ENCODE assay signal across 14 cellular contexts in genomic region chr9:132584616-132585560, GRCh38. TPM values are rescaled to one million over a fixed set of nuclear protein-coding genes. Genes with fewer than 3 reads are reported as not detected.
DNase-seq lines count a peak whose midpoint lies in the region; TF ChIP-seq lines count a peak whose summit lies in the region.
"Had no signal": no experiment of that assay in that cellular context is flagged by ENCODE, and none has a peak within 500 bp of the region (broad histone marks: within the 10 kb centered on the region; RNA-seq: fewer than 3 reads in every experiment).

No MANE protein-coding gene starts in this region.

- WGBS in H9 (ENCODE audit: extremely low coverage, insufficient read length, low lambda C conversion rate) = no CpG with 5 or more reads among the region's 29 CpGs

- H3K79me1 ChIP-seq in H9 (ENCODE audit: insufficient read depth, low read depth, low read length, poor library complexity, severe bottlenecking) = no peaks in the 10 kb centered on the region

- H2AK5ac ChIP-seq in H9 (ENCODE audit: insufficient read length, low read length) = no peak overlapping the region

- peaks cover 3% of the 10 kb centered on the region for H4K20me1 ChIP-seq in H9 (ENCODE audit: control insufficient read depth, insufficient read depth, insufficient read length)

- H3K4me1 ChIP-seq in H9 (ENCODE audit: insufficient read depth, low read length) = peaks cover 2% of the 10 kb centered on the region; the same call in 1 of the 2 replicates
- H3K4me1 ChIP-seq in iPS-18a (ENCODE audit: control insufficient read depth, low read depth, low read length) = peaks cover 38% of the 10 kb centered on the region

- H3K27me3 ChIP-seq in H9 (ENCODE audit: insufficient read depth, low read length) = peaks cover 94% of the 10 kb centered on the region
- peaks cover 100% of the 10 kb centered on the region for H3K27me3 ChIP-seq in iPS-18a (ENCODE audit: control insufficient read depth, insufficient read depth, low read length)

- H2BK12ac ChIP-seq in H9 (ENCODE audit: insufficient read length, low read depth, low read length) = no peak overlapping the region

- H3K4me3 Mint-ChIP-seq in H9 = peak overlapping the region in 1 of 2 experiments; percentile 51; a peak in 2 of 5 replicates
- H3K4me3 Mint-ChIP-seq in endothelial cell (ENCODE audit: unreplicated experiment) = no peak overlapping the region
- H3K4me3 Mint-ChIP-seq: activated T-cell treated with anti-CD3 and anti-CD28 coated beads, Interleukin-2, amount 50 U/mL, for 4 hours had no signal

- no peak overlapping the region for H3K18ac ChIP-seq in H9 (ENCODE audit: insufficient read length, low read depth, low read length)

- TF ChIP-seq CTCF in H9 (conservative IDR thresholded peaks at IDR 0.05) (no peak), endothelial cell (IDR thresholded peaks at IDR 0.05; ENCODE audit: unreplicated experiment) (no peak)

- no peak overlapping the region for H4K91ac ChIP-seq in H9 (ENCODE audit: insufficient read length, low read depth, low read length)

- peak overlapping the region; percentile 1 for H3K4me2 ChIP-seq in H9 (ENCODE audit: insufficient read depth, insufficient read length, low read length)

- H4K5ac ChIP-seq in H9 (ENCODE audit: insufficient read length, low read depth, low read length) = no peak overlapping the region

- H3K9me3 ChIP-seq in H9 (ENCODE audit: control insufficient read depth, low read depth, low read length) (no peaks in the 10 kb centered on the region), iPS-18a (ENCODE audit: control insufficient read depth, low read depth, low read length) (no peaks in the 10 kb centered on the region)
- H3K9me3 ChIP-seq: suprapubic skin had no signal

- H3K9ac ChIP-seq in H9 (ENCODE audit: extremely low read depth, insufficient read length, low read length) (no peak overlapping the region), iPS-18a (ENCODE audit: low read length) (no peak overlapping the region)

- H4K8ac ChIP-seq in H9 (replicated peaks; ENCODE audit: insufficient read length, low read depth, low read length) = no peak overlapping the region

- no peak overlapping the region for H3K27ac Mint-ChIP-seq in H9
- no peak overlapping the region for H3K27ac Mint-ChIP-seq in endothelial cell (ENCODE audit: unreplicated experiment)
- H3K27ac Mint-ChIP-seq: immature natural killer cell had no signal

- H3K36me3 ChIP-seq in iPS-18a (ENCODE audit: control insufficient read depth, low read depth, low read length) = no peaks in the 10 kb centered on the region
- H3K36me3 ChIP-seq: suprapubic skin had no signal

- H3K4me1 Mint-ChIP-seq in H9 (peaks cover 30 to 58% of the 10 kb centered on the region in 2 experiments), endothelial cell (ENCODE audit: unreplicated experiment) (peaks cover 50% of the 10 kb centered on the region)

- H3K56ac ChIP-seq in H9 (ENCODE audit: insufficient read length, low read depth, low read length) = no peak overlapping the region

- H3K27ac ChIP-seq in H9 (ENCODE audit: insufficient read length, low read depth, low read length) (no peak overlapping the region), iPS-18a (ENCODE audit: low read length) (no peak overlapping the region)
- H3K27ac ChIP-seq: suprapubic skin had no signal

- H3K23me2 ChIP-seq in H9 (ENCODE audit: insufficient read length, low read depth, low read length, poor library complexity, severe bottlenecking) = peaks cover 12% of the 10 kb centered on the region

- no peak overlapping the region for H2BK20ac ChIP-seq in H9 (ENCODE audit: low read depth, low read length, poor library complexity, severe bottlenecking)

- DNase-seq in A172 (ENCODE audit: low spot score) (peak; percentile 70), H9 (no peak), amniotic epithelial cell (ENCODE audit: low read depth) (peak; percentile 24), UCSD-AML1 (lab: John Stamatoyannopoulos, UW; ENCODE audit: unreplicated experiment) (no peak), endothelial cell (ENCODE audit: low spot score) (no peak), SIG-M5 treated with dmso at 0.1 percent for 504 hours (lab: John Stamatoyannopoulos, UW; ENCODE audit: unreplicated experiment) (no peak), NCI-H446 (lab: John Stamatoyannopoulos, UW) (no peak)
- DNase-seq: activated T-cell treated with anti-CD3 and anti-CD28 coated beads, Interleukin-2, amount 50 U/mL, for 4 hours; immature natural killer cell; MV-4-11; stimulated activated CD4-positive, alpha-beta T cell treated with anti-CD3 and anti-CD28 coated beads, Interleukin-12 subunit alpha, Interleukin-12 subunit beta, amount 100 ng/mL, for 4 hours had no signal

- no peak overlapping the region for H3T11ph ChIP-seq in H9 (ENCODE audit: low read length)

- H3K27me3 Mint-ChIP-seq in H9 (ENCODE audit: low read depth) (peaks cover 98% of the 10 kb centered on the region), endothelial cell (ENCODE audit: unreplicated experiment) (peaks cover 17% of the 10 kb centered on the region)

- H2AFZ ChIP-seq in H9 (ENCODE audit: low read length) = no peak overlapping the region

- peak overlapping the region; percentile 9 for H3K4me3 ChIP-seq in iPS-18a (ENCODE audit: low read length)
- H3K4me3 ChIP-seq: suprapubic skin had no signal

- H2BK15ac ChIP-seq in H9 (ENCODE audit: low read depth, low read length) = no peak overlapping the region

- H3K36me3 Mint-ChIP-seq in H9 (ENCODE audit: insufficient read depth in 1 of 3, low read depth in 3 of 3) (no peaks in the 10 kb centered on the region), endothelial cell (ENCODE audit: low read depth, unreplicated experiment) (peaks cover 8% of the 10 kb centered on the region)

- no peak overlapping the region for H3K14ac ChIP-seq in H9 (ENCODE audit: insufficient read depth, low read length)

- no peaks in the 10 kb centered on the region for H3K79me2 ChIP-seq in H9 (ENCODE audit: insufficient read depth, low read length)

- no peak overlapping the region for H2BK120ac ChIP-seq in H9 (ENCODE audit: low read depth, low read length, poor library complexity, severe bottlenecking)

- H2BK5ac ChIP-seq in H9 (ENCODE audit: insufficient read length, low read length) = no peak overlapping the region

- H3K4ac ChIP-seq in H9 (ENCODE audit: low read depth, low read length) = no peak overlapping the region

- H3K9me3 Mint-ChIP-seq in H9 = peaks cover 6 to 10% of the 10 kb centered on the region in 2 experiments; a peak in 4 of 5 replicates
- H3K9me3 Mint-ChIP-seq in endothelial cell (ENCODE audit: unreplicated experiment) = no peaks in the 10 kb centered on the region
- H3K9me3 Mint-ChIP-seq: activated T-cell treated with anti-CD3 and anti-CD28 coated beads, Interleukin-2, amount 50 U/mL, for 4 hours had no signal

- H3K23ac ChIP-seq in H9 (ENCODE audit: insufficient read length, low read depth, low read length) = no peak overlapping the region

RNA-seq across cellular contexts. Expression of gene BARHL1, which starts 2.5 kb away (rescaled TPM):
- not detected in 2 replicates for total RNA-seq in A172 (2014; rRNA removed; shearing (Covaris generic))
- total RNA-seq in H9 (2021) (not detected in 2 replicates), endothelial cell (ENCODE audit: unreplicated experiment) (2.4 TPM)
- total RNA-seq: activated T-cell treated with anti-CD3 and anti-CD28 coated beads, Interleukin-2, amount 50 U/mL, for 4 hours; osteocyte; suprapubic skin had no signal

Comparison
In these comparisons a context has a peak if more than half of its experiments do, and no peak if none do; other contexts are left out.
1. DNase-seq: peak in A172 (single experiment) and amniotic epithelial cell (single experiment); none in H9 (single experiment), UCSD-AML1 (single experiment), endothelial cell (single experiment), SIG-M5 treated with dmso at 0.1 percent for 504 hours (single experiment) and NCI-H446 (0 of 2).